10 cellular contexts compared by ENCODE assay signal in the genomic region with DNA sequence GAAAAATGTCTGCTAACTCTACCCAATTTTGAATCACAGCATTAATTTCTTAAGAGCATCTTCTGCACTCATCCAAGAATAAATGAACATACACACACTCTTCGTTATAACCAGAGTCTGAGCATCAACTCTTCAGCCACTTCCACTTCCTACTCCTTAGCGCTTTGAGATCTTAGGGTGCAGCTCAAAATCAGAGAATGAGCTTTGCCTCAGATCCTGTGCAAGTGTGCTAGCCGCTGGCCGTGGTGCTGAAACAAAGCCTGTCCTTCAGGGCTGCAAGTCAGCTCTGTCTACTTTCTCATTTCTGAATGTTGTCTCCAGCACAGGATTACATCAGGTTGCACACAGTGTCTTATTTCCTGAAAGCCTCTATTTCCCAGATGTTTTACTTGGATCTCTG.
A peak's percentile ranks its signal among the peaks of the same experiment; 100 is the strongest.
DNase-seq lines count a peak whose midpoint lies in the region; FAIRE-seq and TF ChIP-seq lines count a peak whose summit lies in the region.
"Had no signal": no experiment of that assay in that cellular context is flagged by ENCODE, and none has a peak within 500 bp of the region (broad histone marks: within the 10 kb centered on the region; RNA-seq: fewer than 3 reads in every experiment).

No MANE protein-coding gene starts in this region.

- TF ChIP-seq CTCF in GM20000 (IDR thresholded peaks at IDR 0.05; ENCODE audit: extremely low read depth, missing control alignments) = no peak
- TF ChIP-seq CTCF in bronchial epithelial cell (IDR thresholded peaks at IDR 0.05; ENCODE audit: insufficient read depth, low read length, severe bottlenecking) = no peak
- no peak for TF ChIP-seq CTCF in neural crest cell (conservative IDR thresholded peaks at IDR 0.05)
- no peak for TF ChIP-seq CTCF in tibial nerve (IDR thresholded peaks at IDR 0.05)
- TF ChIP-seq CTCF in dorsolateral prefrontal cortex (IDR thresholded peaks at IDR 0.05 in 54 of 56, conservative IDR thresholded peaks at IDR 0.05 in 2 of 56; ENCODE audit: low read depth in 1 of 56, partially characterized antibody in 56 of 56) = no peak
- no peak for TF ChIP-seq CTCF in esophagus muscularis mucosa (IDR thresholded peaks at IDR 0.05)

- H3K27me3 ChIP-seq in bronchial epithelial cell (ENCODE audit: control insufficient read depth, insufficient read depth, low read length) (no peaks in the 10 kb centered on the region), tibial nerve (no peaks in the 10 kb centered on the region), dorsolateral prefrontal cortex (peaks cover 0 to 3% (median 0%) of the 10 kb centered on the region in 45 donors), esophagus muscularis mucosa (no peaks in the 10 kb centered on the region)
- H3K27me3 ChIP-seq: ovary had no signal

- DNase-seq in GM20000 (ENCODE audit: low spot score) = peak; percentile 32
- DNase-seq in NAMALWA (ENCODE audit: low spot score) = peak; percentile 17
- DNase-seq in bronchial epithelial cell (ENCODE audit: low read depth) = peak; percentile 34
- peak; percentile 69 for DNase-seq in neural crest cell (ENCODE audit: low read depth, low spot score)
- no peak for DNase-seq in tibial nerve (ENCODE audit: low spot score in 2 of 2)
- no peak for DNase-seq in dorsolateral prefrontal cortex
- DNase-seq in esophagus muscularis mucosa (ENCODE audit: extremely low spot score) = no peak
- DNase-seq in NCI-H2107 (lab: John Stamatoyannopoulos, UW) = no peak
- DNase-seq: ovary had no signal

- H3K9me3 ChIP-seq in tibial nerve (peaks cover 0 to 11% (median 0%) of the 10 kb centered on the region in 4 donors), esophagus muscularis mucosa (peaks cover 0 to 7% (median 4%) of the 10 kb centered on the region in 4 donors)
- H3K9me3 ChIP-seq: ovary had no signal

- H3K4me1 ChIP-seq in tibial nerve = no peaks in the 10 kb centered on the region
- no peaks in the 10 kb centered on the region for H3K4me1 ChIP-seq in esophagus muscularis mucosa

- H3K4me3 ChIP-seq in bronchial epithelial cell (ENCODE audit: low read depth, low read length) (no peak overlapping the region), tibial nerve (no peak overlapping the region), dorsolateral prefrontal cortex (no peak overlapping the region), esophagus muscularis mucosa (no peak overlapping the region)
- H3K4me3 ChIP-seq: ovary had no signal

- no peaks in the 10 kb centered on the region for H3K4me1 Mint-ChIP-seq in neural crest cell
- H3K4me1 Mint-ChIP-seq: central memory CD8-positive, alpha-beta T cell had no signal

- H3K27ac ChIP-seq in tibial nerve = no peak overlapping the region
- no peak overlapping the region for H3K27ac ChIP-seq in dorsolateral prefrontal cortex
- no peak overlapping the region for H3K27ac ChIP-seq in esophagus muscularis mucosa (replicated peaks in 1 of 4)
- H3K27ac ChIP-seq: ovary had no signal

- TF ChIP-seq EP300 in tibial nerve (IDR thresholded peaks at IDR 0.05) (no peak), esophagus muscularis mucosa (IDR thresholded peaks at IDR 0.05) (no peak)

- TF ChIP-seq POLR2A in tibial nerve (IDR thresholded peaks at IDR 0.05) = no peak
- TF ChIP-seq POLR2A in esophagus muscularis mucosa (IDR thresholded peaks at IDR 0.05; ENCODE audit: low read depth) = no peak

- no peak overlapping the region for H3K27ac Mint-ChIP-seq in neural crest cell (ENCODE audit: unreplicated experiment)

- 9 to 13% methylated on average over 4 of the region's 4 CpGs for WGBS in tibial nerve, 2 donors
- WGBS in esophagus muscularis mucosa = 9% methylated on average over 4 of the region's 4 CpGs

- peaks cover 8% of the 10 kb centered on the region for H3K27me3 Mint-ChIP-seq in neural crest cell (ENCODE audit: low read depth)

- H3K36me3 Mint-ChIP-seq in neural crest cell (ENCODE audit: low read depth) = no peaks in the 10 kb centered on the region

- intact Hi-C loops in dorsolateral prefrontal cortex (cut with DNase I) = no loop called here
- intact Hi-C loops in esophagus muscularis mucosa (cut with DNase I) = no loop called here

- H3K9me3 Mint-ChIP-seq in neural crest cell = peaks cover 6% of the 10 kb centered on the region
- H3K9me3 Mint-ChIP-seq: central memory CD8-positive, alpha-beta T cell had no signal

- FAIRE-seq in bronchial epithelial cell (lab: Jason Lieb, UNC) = peak; percentile 87

- no peak overlapping the region for H3K4me3 Mint-ChIP-seq in neural crest cell
- H3K4me3 Mint-ChIP-seq: central memory CD8-positive, alpha-beta T cell had no signal

- H3K36me3 ChIP-seq in bronchial epithelial cell (ENCODE audit: control insufficient read depth, insufficient read depth, low read length) (no peaks in the 10 kb centered on the region), tibial nerve (no peaks in the 10 kb centered on the region), esophagus muscularis mucosa (no peaks in the 10 kb centered on the region)
- H3K36me3 ChIP-seq: ovary had no signal

Comparison
In these comparisons a context has a peak if more than half of its experiments do, and no peak if none do; other contexts are left out.
1. DNase-seq: peak in GM20000 (single experiment), NAMALWA (single experiment), bronchial epithelial cell (single experiment) and neural crest cell (single experiment); none in tibial nerve (0 of 2), dorsolateral prefrontal cortex (0 of 10), esophagus muscularis mucosa (single experiment) and NCI-H2107 (single experiment).